8 cellular contexts compared by ENCODE assay signal in genomic region chr9:131395745-131396479, GRCh38. TPM values are rescaled to one million over a fixed set of nuclear protein-coding genes. Genes with fewer than 3 reads are reported as not detected.
DNase-seq lines count a peak whose midpoint lies in the region; ATAC-seq and TF ChIP-seq lines count a peak whose summit lies in the region.

No MANE protein-coding gene starts in this region.

- 51 to 56% (median 53%) methylated on average over 10 to 11 of the region's 11 CpGs for WGBS in psoas muscle, 3 donors

- intact Hi-C loops in psoas muscle (cut with DNase I) = loop anchor here in 1 of 2 donors (2.0 kb wide), 1 partner anchor 27 kb away; no protein-coding TSS in a partner anchor

- H3K27me3 ChIP-seq in GM06990 (replicated peaks; ENCODE audit: control insufficient read depth, insufficient read depth, low read length) (no peaks in the 10 kb centered on the region), Peyer's patch (no peaks in the 10 kb centered on the region), psoas muscle (ENCODE audit: insufficient read depth in 3 of 3, low read length in 2 of 3) (no peaks in the 10 kb centered on the region)

- TF ChIP-seq POLR2A in Peyer's patch (IDR thresholded peaks at IDR 0.05) = no peak

- TF ChIP-seq CTCF in GM06990 (IDR thresholded peaks at IDR 0.05; ENCODE audit: insufficient read depth, low read length, poor library complexity, severe bottlenecking) (no peak), Peyer's patch (IDR thresholded peaks at IDR 0.05) (no peak), epithelial cell of proximal tubule (conservative IDR thresholded peaks at IDR 0.05; ENCODE audit: low read depth, low read length) (no peak), psoas muscle (IDR thresholded peaks at IDR 0.05) (no peak)

- peak overlapping the region; percentile 96 to 99 (median 97) for H3K27ac ChIP-seq in Peyer's patch
- H3K27ac ChIP-seq in psoas muscle = peak overlapping the region; percentile 95

- H3K36me3 ChIP-seq in GM06990 (ENCODE audit: control insufficient read depth, insufficient read depth, low read length) = no peaks in the 10 kb centered on the region
- H3K36me3 ChIP-seq in Peyer's patch = no peaks in the 10 kb centered on the region
- H3K36me3 ChIP-seq in psoas muscle (ENCODE audit: insufficient read depth in 1 of 2, low read depth in 1 of 2) = no peaks in the 10 kb centered on the region

- H3K4me3 ChIP-seq in GM06990 (replicated peaks; ENCODE audit: low read depth, low read length) (peak overlapping the region; percentile 68), Peyer's patch (peak overlapping the region; percentile 79 to 94 (median 86)), epithelial cell of proximal tubule (ENCODE audit: low read depth, low read length) (peak overlapping the region; percentile 81), psoas muscle (peak overlapping the region; percentile 76)

- ATAC-seq in psoas muscle (no peak), HG02852 (IDR thresholded peaks at IDR 0.05; ENCODE audit: unreplicated experiment) (no peak), HG03469 (IDR thresholded peaks at IDR 0.05; ENCODE audit: unreplicated experiment) (no peak)

- no peak for DNase-seq in GM06990 (ENCODE audit: extremely low read depth, insufficient read length)
- no peak for DNase-seq in Peyer's patch
- DNase-seq in epithelial cell of proximal tubule (ENCODE audit: low read depth) = no peak
- no peak for DNase-seq in psoas muscle
- no peak for DNase-seq in NCI-H1092 (lab: John Stamatoyannopoulos, UW)
- no peak for DNase-seq in NCI-H345 (lab: John Stamatoyannopoulos, UW)

- peaks cover 0 to 53% (median 31%) of the 10 kb centered on the region in 4 donors for H3K4me1 ChIP-seq in Peyer's patch
- peaks cover 65% of the 10 kb centered on the region for H3K4me1 ChIP-seq in psoas muscle

- H3K9me3 ChIP-seq in Peyer's patch (no peaks in the 10 kb centered on the region), psoas muscle (no peaks in the 10 kb centered on the region)

RNA-seq across cellular contexts. Expression of gene PRRC2B, which starts 2.0 kb away (rescaled TPM):
- total RNA-seq in Peyer's patch (100 to 1,000 TPM; 109 to 174 (median 149) TPM), epithelial cell of proximal tubule (80.7 and 112 TPM in 2 replicates), psoas muscle (100 to 1,000 TPM in 1 of 4 donors, 10 to 100 TPM in 3; 63.6 to 114 (median 78.7) TPM)
- polyA plus RNA-seq in psoas muscle = 10 to 100 TPM; 22.7 to 42.1 (median 27.5) TPM
